Comparison of ENCODE assay signal across 15 cellular contexts in genomic region chr5:111548992-111549649, GRCh38. TPM values are rescaled to one million over a fixed set of nuclear protein-coding genes. Genes with fewer than 3 reads are reported as not detected.
A peak's percentile ranks its signal among the peaks of the same experiment; 100 is the strongest.
DNase-seq lines count a peak whose midpoint lies in the region; ATAC-seq and TF ChIP-seq lines count a peak whose summit lies in the region.
"Had no signal": no experiment of that assay in that cellular context is flagged by ENCODE, and none has a peak within 500 bp of the region (broad histone marks: within the 10 kb centered on the region; RNA-seq: fewer than 3 reads in every experiment).

No MANE protein-coding gene starts in this region.

- TF ChIP-seq CTCF in AG10803 (conservative IDR thresholded peaks at IDR 0.05; ENCODE audit: low read length) = no peak
- TF ChIP-seq CTCF in GM23338 (conservative IDR thresholded peaks at IDR 0.05; ENCODE audit: low read depth in 2 of 2) = no peak

- H4K91ac ChIP-seq in trophoblast cell (ENCODE audit: low read depth, low read length) = no peak overlapping the region

- no peak overlapping the region for H3K4me3 ChIP-seq in AG10803 (ENCODE audit: low read length)
- H3K4me3 ChIP-seq in GM23338 = no peak overlapping the region
- H3K4me3 ChIP-seq in trophoblast cell (ENCODE audit: low read depth, low read length) = no peak overlapping the region
- H3K4me3 ChIP-seq: SK-N-MC had no signal

- no peak overlapping the region for H3K4ac ChIP-seq in trophoblast cell (ENCODE audit: low read depth, low read length)

- no peak overlapping the region for H3K18ac ChIP-seq in trophoblast cell (ENCODE audit: low read length)

- H2AK5ac ChIP-seq in trophoblast cell (ENCODE audit: low read length) = no peak overlapping the region

- H3K27me3 Mint-ChIP-seq in GM23338 (ENCODE audit: insufficient read depth, low read depth, poor library complexity) = peaks cover 2% of the 10 kb centered on the region

- no peaks in the 10 kb centered on the region for H3K79me1 ChIP-seq in trophoblast cell (ENCODE audit: low read length)

- no peak overlapping the region for H2BK120ac ChIP-seq in trophoblast cell (ENCODE audit: insufficient read depth, low read length, poor library complexity)

- no peaks in the 10 kb centered on the region for H4K20me1 ChIP-seq in GM23338 (replicated peaks; ENCODE audit: insufficient read depth)

- H4K12ac ChIP-seq in trophoblast cell (ENCODE audit: low read depth, low read length) = no peak overlapping the region

- no peak overlapping the region for H2BK5ac ChIP-seq in trophoblast cell (ENCODE audit: low read depth, low read length, poor library complexity)

- H2BK12ac ChIP-seq in trophoblast cell (ENCODE audit: low read length) = no peak overlapping the region

- WGBS in trophoblast cell (ENCODE audit: extremely low coverage, insufficient coverage, insufficient read length) = no CpG with 5 or more reads among the region's 6 CpGs

- no peak for ATAC-seq in GM23338
- ATAC-seq in HG02870 (IDR thresholded peaks at IDR 0.05; ENCODE audit: unreplicated experiment) = no peak
- ATAC-seq: naive thymus-derived CD8-positive, alpha-beta T cell; right cardiac atrium had no signal

- H3K4me1 ChIP-seq in GM23338 (ENCODE audit: insufficient read depth) (peaks cover 30% of the 10 kb centered on the region), trophoblast cell (ENCODE audit: control insufficient read depth in 1 of 2, insufficient read depth in 2 of 2, low read length in 2 of 2) (peaks cover 2 to 4% of the 10 kb centered on the region in 2 experiments)

- no peak overlapping the region for H3K27ac Mint-ChIP-seq in GM23338
- H3K27ac Mint-ChIP-seq: B cell had no signal

- peaks cover 4% of the 10 kb centered on the region; the same call in 1 of the 2 replicates for H3K9me2 ChIP-seq in GM23338 (ENCODE audit: insufficient read depth)

- no peak overlapping the region for H3K23ac ChIP-seq in trophoblast cell (ENCODE audit: low read length)

- no peak overlapping the region for H3K4me2 ChIP-seq in GM23338
- H3K4me2 ChIP-seq in trophoblast cell (ENCODE audit: low read length) = no peak overlapping the region

- DNase-seq in AG10803 (ENCODE audit: low read depth) (peak; percentile 31), GM23338 (ENCODE audit: low spot score) (no peak), RPMI7951 (ENCODE audit: low read depth) (peak; percentile 48), kidney tubule cell (ENCODE audit: low spot score) (peak; percentile 64), UCSD-AML1 (lab: John Stamatoyannopoulos, UW; ENCODE audit: unreplicated experiment) (no peak), HT-29 (ENCODE audit: low spot score) (no peak), trophoblast cell (no peak)
- DNase-seq: activated gamma-delta T cell treated with Interleukin-2 at 50 U/mL for 16 hours; effector memory CD4-positive, alpha-beta T cell; naive thymus-derived CD8-positive, alpha-beta T cell; stimulated activated naive CD4-positive, alpha-beta T cell had no signal

- H3K36me3 ChIP-seq in GM23338 (ENCODE audit: insufficient read depth) (no peaks in the 10 kb centered on the region), trophoblast cell (ENCODE audit: control insufficient read depth in 1 of 2, insufficient read depth in 2 of 2, low read length in 2 of 2) (no peaks in the 10 kb centered on the region)

- H3F3A ChIP-seq in GM23338 (replicated peaks; ENCODE audit: low read depth) = no peaks in the 10 kb centered on the region

- H3K4me3 Mint-ChIP-seq in GM23338 = no peak overlapping the region
- H3K4me3 Mint-ChIP-seq: B cell; naive thymus-derived CD8-positive, alpha-beta T cell had no signal

- H3K9me3 Mint-ChIP-seq in GM23338 = no peaks in the 10 kb centered on the region
- H3K9me3 Mint-ChIP-seq: naive thymus-derived CD8-positive, alpha-beta T cell had no signal

- H3K27ac ChIP-seq in GM23338 (ENCODE audit: low read depth) (no peak overlapping the region), trophoblast cell (ENCODE audit: low read depth, low read length) (no peak overlapping the region)
- H3K27ac ChIP-seq: SK-N-MC had no signal

- H3K9ac ChIP-seq in trophoblast cell (ENCODE audit: low read length) = no peak overlapping the region

- H3K79me2 ChIP-seq in GM23338 (replicated peaks; ENCODE audit: insufficient read depth) (no peaks in the 10 kb centered on the region), trophoblast cell (ENCODE audit: control insufficient read depth, insufficient read depth, low read length, poor library complexity) (no peaks in the 10 kb centered on the region)

- no peaks in the 10 kb centered on the region for H3K9me3 ChIP-seq in trophoblast cell (ENCODE audit: insufficient read depth, low read depth, low read length)

- H3K36me3 Mint-ChIP-seq in GM23338 (ENCODE audit: low read depth) = no peaks in the 10 kb centered on the region
- H3K36me3 Mint-ChIP-seq: naive thymus-derived CD8-positive, alpha-beta T cell had no signal

- H3K27me3 ChIP-seq in GM23338 (ENCODE audit: insufficient read depth) = no peaks in the 10 kb centered on the region
- no peaks in the 10 kb centered on the region for H3K27me3 ChIP-seq in trophoblast cell (ENCODE audit: insufficient read depth, low read length)

- H4K8ac ChIP-seq in trophoblast cell (ENCODE audit: low read depth, low read length) = no peak overlapping the region

- peaks cover 37% of the 10 kb centered on the region for H3K4me1 Mint-ChIP-seq in GM23338

- H2AFZ ChIP-seq in GM23338 (peak overlapping the region; percentile 15; the same call in 1 of the 2 replicates), trophoblast cell (ENCODE audit: insufficient read depth, low read length, poor library complexity) (no peak overlapping the region)

- no peak overlapping the region for H3K14ac ChIP-seq in trophoblast cell (ENCODE audit: low read length)

TF ChIP-seq in GM23338, 12 proteins besides CTCF, POLR2A, EP300 and RAD21:
- TF ChIP-seq STAT1 (IDR thresholded peaks at IDR 0.05; ENCODE audit: unreplicated experiment) (no peak), EZH2 (IDR thresholded peaks at IDR 0.05; ENCODE audit: low read depth, unreplicated experiment) (no peak)

RNA-seq across cellular contexts. Expression of gene STARD4, which starts 36.8 kb away (rescaled TPM):
- 92.0 and 106 TPM in 2 replicates for total RNA-seq in GM23338 (2014; rRNA removed; shearing (Covaris generic))
- 21.6 and 25.0 TPM in 2 replicates for polyA plus RNA-seq in GM23338 (2016; fragmentation: Nextera tagmentation; extraction: Ambion mirVana)
- 57.8 and 71.3 TPM in 2 replicates for total RNA-seq in RPMI7951 (2014; rRNA removed; shearing (Covaris generic))
- total RNA-seq in HT-29 (2014; rRNA removed; shearing (Covaris generic)) = 20.3 and 24.4 TPM in 2 replicates
- polyA plus RNA-seq in trophoblast cell (2013) = 50.0 and 51.0 TPM in 2 replicates

Comparison
In these comparisons a context has a peak if more than half of its experiments do, and no peak if none do; other contexts are left out.
1. DNase-seq: peak in AG10803 (single experiment), RPMI7951 (single experiment) and kidney tubule cell (single experiment); none in GM23338 (single experiment), UCSD-AML1 (single experiment), HT-29 (single experiment) and trophoblast cell (0 of 2).